ENCODE assay signal across 2 cellular contexts in the genomic region with DNA sequence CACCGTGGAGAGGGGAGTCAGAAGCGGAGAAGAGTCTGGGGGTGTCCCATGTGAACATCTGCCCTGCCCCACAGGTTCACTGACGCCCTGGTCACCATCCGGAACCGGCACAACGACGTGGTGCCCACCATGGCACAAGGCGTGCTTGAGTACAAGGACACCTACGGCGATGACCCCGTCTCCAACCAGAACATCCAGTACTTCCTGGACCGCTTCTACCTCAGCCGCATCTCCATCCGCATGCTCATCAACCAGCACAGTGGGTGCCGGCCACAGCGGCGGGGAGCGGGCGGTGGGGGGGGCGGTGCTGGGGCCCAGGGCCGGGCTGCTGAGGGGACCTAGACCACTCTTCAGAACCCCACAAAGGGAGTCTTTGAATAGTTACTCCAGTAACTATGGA.
TF ChIP-seq lines count a peak whose summit lies in the region.

No MANE protein-coding gene starts in this region.

TF ChIP-seq in IMR-90, 13 proteins besides CTCF, POLR2A, EP300 and RAD21:
- TF ChIP-seq, protein P1, sequence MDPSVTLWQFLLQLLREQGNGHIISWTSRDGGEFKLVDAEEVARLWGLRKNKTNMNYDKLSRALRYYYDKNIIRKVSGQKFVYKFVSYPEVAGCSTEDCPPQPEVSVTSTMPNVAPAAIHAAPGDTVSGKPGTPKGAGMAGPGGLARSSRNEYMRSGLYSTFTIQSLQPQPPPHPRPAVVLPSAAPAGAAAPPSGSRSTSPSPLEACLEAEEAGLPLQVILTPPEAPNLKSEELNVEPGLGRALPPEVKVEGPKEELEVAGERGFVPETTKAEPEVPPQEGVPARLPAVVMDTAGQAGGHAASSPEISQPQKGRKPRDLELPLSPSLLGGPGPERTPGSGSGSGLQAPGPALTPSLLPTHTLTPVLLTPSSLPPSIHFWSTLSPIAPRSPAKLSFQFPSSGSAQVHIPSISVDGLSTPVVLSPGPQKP (IDR thresholded peaks at IDR 0.05; ENCODE audit: borderline replicate concordance, low read depth, low read length) = no peak
- TF ChIP-seq NFE2L2 (IDR thresholded peaks at IDR 0.05; ENCODE audit: low read depth, low read length) (no peak), CHD1 (IDR thresholded peaks at IDR 0.05; ENCODE audit: low read depth, low read length) (no peak)

TF ChIP-seq in neural cell, 6 proteins besides CTCF, POLR2A, EP300 and RAD21:
- TF ChIP-seq TAF1 (IDR thresholded peaks at IDR 0.05; ENCODE audit: low read depth) (no peak), MXI1 (conservative IDR thresholded peaks at IDR 0.05; ENCODE audit: poor library complexity, severe bottlenecking) (no peak), POLR2AphosphoS5 (IDR thresholded peaks at IDR 0.05) (peak; percentile 23), SMC3 (conservative IDR thresholded peaks at IDR 0.05; ENCODE audit: poor library complexity) (no peak), EZH2 (IDR thresholded peaks at IDR 0.05; ENCODE audit: borderline replicate concordance, insufficient read depth, low read length, poor library complexity, severe bottlenecking) (no peak)
- TF ChIP-seq, protein P2, sequence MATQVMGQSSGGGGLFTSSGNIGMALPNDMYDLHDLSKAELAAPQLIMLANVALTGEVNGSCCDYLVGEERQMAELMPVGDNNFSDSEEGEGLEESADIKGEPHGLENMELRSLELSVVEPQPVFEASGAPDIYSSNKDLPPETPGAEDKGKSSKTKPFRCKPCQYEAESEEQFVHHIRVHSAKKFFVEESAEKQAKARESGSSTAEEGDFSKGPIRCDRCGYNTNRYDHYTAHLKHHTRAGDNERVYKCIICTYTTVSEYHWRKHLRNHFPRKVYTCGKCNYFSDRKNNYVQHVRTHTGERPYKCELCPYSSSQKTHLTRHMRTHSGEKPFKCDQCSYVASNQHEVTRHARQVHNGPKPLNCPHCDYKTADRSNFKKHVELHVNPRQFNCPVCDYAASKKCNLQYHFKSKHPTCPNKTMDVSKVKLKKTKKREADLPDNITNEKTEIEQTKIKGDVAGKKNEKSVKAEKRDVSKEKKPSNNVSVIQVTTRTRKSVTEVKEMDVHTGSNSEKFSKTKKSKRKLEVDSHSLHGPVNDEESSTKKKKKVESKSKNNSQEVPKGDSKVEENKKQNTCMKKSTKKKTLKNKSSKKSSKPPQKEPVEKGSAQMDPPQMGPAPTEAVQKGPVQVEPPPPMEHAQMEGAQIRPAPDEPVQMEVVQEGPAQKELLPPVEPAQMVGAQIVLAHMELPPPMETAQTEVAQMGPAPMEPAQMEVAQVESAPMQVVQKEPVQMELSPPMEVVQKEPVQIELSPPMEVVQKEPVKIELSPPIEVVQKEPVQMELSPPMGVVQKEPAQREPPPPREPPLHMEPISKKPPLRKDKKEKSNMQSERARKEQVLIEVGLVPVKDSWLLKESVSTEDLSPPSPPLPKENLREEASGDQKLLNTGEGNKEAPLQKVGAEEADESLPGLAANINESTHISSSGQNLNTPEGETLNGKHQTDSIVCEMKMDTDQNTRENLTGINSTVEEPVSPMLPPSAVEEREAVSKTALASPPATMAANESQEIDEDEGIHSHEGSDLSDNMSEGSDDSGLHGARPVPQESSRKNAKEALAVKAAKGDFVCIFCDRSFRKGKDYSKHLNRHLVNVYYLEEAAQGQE (IDR thresholded peaks at IDR 0.05; ENCODE audit: borderline replicate concordance) = no peak
TF ChIP-seq in neural cell: peak in this region for 1.
